In the genomic region with DNA sequence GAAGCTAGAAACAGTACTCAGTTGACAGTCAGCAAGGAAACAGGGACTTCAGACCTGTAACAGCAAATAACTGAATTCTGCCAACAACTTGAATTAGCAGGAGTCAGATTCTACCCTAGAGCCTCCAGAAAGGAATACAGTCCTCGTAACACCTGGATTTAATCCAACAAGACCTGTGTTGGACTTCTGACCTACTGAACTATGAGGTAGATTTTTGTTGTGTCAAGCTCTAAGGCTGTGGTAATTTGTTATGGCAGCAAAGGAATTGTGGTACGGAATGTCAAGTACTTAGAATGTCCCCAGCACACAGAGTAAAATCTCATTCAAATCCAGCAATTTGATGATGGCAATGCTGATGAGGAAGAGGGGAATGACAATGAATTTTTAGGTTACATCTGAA, we compare ENCODE assay signal across 25 cellular contexts.
"Had no signal": no experiment of that assay in that cellular context is flagged by ENCODE, and none has a peak within 500 bp of the region (broad histone marks: within the 10 kb centered on the region; RNA-seq: fewer than 3 reads in every experiment).

No MANE protein-coding gene starts in this region.

- H3K9me3 ChIP-seq: stomach, suprapubic skin, testis, thoracic aorta, thyroid gland, tibial artery, tibial nerve, transverse colon, upper lobe of left lung, upper lobe of right lung, uterus, vagina had no signal

- FAIRE-seq: urothelium cell line had no signal

- DNase-seq: stimulated activated CD4-positive, alpha-beta T cell treated with anti-CD3 and anti-CD28 coated beads, Interleukin-2, amount 100 ng/mL, for 24 hours; stimulated activated CD4-positive, alpha-beta T cell treated with anti-CD3 and anti-CD28 coated beads, Interleukin-2, amount 100 ng/mL, for 48 hours; stimulated activated CD4-positive, alpha-beta T cell treated with anti-CD3 and anti-CD28 coated beads, Interleukin-4, amount 100 ng/mL, for 1 hour; stimulated activated CD4-positive, alpha-beta T cell treated with anti-CD3 and anti-CD28 coated beads, Interleukin-4, amount 100 ng/mL, for 24 hours; stimulated activated CD4-positive, alpha-beta T cell treated with anti-CD3 and anti-CD28 coated beads, Interleukin-4, amount 100 ng/mL, for 4 hours; stimulated activated CD8-positive, alpha-beta memory T cell treated with anti-CD3 and anti-CD28 coated beads, Interleukin-4, amount 100 ng/mL, for 48 hours; stimulated activated naive B cell treated with anti-CD40 and anti-IgM and Interleukin-4, amounts not matched to agents 10 μg/mL and 1 μg/mL and 100 μg/mL, for 72 hours; stimulated activated naive CD4-positive, alpha-beta T cell; stimulated activated naive CD4-positive, alpha-beta T cell treated with Interleukin-2 at 50 U/mL for 16 hours; stimulated activated naive CD8-positive, alpha-beta T cell treated with anti-CD3 and anti-CD28 coated beads, Interleukin-15, amount 100 ng/mL, for 72 hours; stimulated activated naive CD8-positive, alpha-beta T cell treated with anti-CD3 and anti-CD28 coated beads, Interleukin-15, Interleukin-2, amounts not matched to agents 100 U/mL and 50 U/mL, for 24 hours; stomach; substantia nigra; testis; thyroid gland; tibial artery; transverse colon; upper lobe of left lung; upper lobe of right lung; uterus had no signal

- H3K4me3 ChIP-seq: stomach, suprapubic skin, testis, thoracic aorta, thyroid gland, tibial artery, tibial nerve, transverse colon, upper lobe of left lung, upper lobe of right lung, uterus, vagina had no signal

- H3K36me3 ChIP-seq: stomach, suprapubic skin, thoracic aorta, thyroid gland, tibial artery, transverse colon, upper lobe of left lung, upper lobe of right lung, uterus, vagina had no signal

- H3K27me3 ChIP-seq: stomach, suprapubic skin, testis, thyroid gland, tibial artery, tibial nerve, transverse colon, upper lobe of left lung, upper lobe of right lung, uterus, vagina had no signal

- H3K4me1 ChIP-seq: stomach, suprapubic skin, tibial artery, tibial nerve, transverse colon, upper lobe of left lung, upper lobe of right lung, uterus, vagina had no signal

- H3K27ac ChIP-seq: stomach, suprapubic skin, testis, thoracic aorta, thyroid gland, tibial artery, tibial nerve, transverse colon, upper lobe of left lung, upper lobe of right lung, uterus, vagina had no signal
